17 cellular contexts compared by ENCODE assay signal in the genomic region with DNA sequence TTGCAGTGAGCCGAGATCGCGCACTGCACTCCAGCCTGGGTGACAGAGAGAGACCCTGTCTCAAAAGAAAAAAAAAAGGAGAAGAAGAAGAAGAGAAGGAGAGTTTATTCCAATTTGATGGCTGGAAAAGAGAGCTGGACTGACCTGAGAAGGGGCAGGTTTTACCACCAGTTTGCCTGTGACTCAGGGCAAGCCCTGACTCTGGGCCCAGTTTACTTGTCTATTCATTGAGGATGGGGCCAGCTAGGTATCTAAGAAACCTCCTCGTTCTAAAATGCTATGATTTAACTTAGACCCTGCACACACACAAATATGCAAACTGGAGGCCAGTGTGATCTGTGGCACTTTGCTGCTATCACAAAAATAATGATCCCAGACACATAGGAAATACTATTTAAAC.
DNase-seq lines count a peak whose midpoint lies in the region; ATAC-seq and TF ChIP-seq lines count a peak whose summit lies in the region.
"Had no signal": no experiment of that assay in that cellular context is flagged by ENCODE, and none has a peak within 500 bp of the region (broad histone marks: within the 10 kb centered on the region; RNA-seq: fewer than 3 reads in every experiment).

No MANE protein-coding gene starts in this region.

- no peaks in the 10 kb centered on the region for H3K27me3 Mint-ChIP-seq in T-helper 2 cell treated with Interferon-gamma antibody and Interleukin-4, amounts not matched to agents 5 μg/mL and 100 μg/mL, for 36 hours (ENCODE audit: low read depth)
- H3K27me3 Mint-ChIP-seq in stimulated activated naive CD8-positive, alpha-beta T cell treated with anti-CD3 and anti-CD28 coated beads, Interleukin-15, Interleukin-2, amounts not matched to agents 100 ng/mL and 50 ng/mL, for 24 hours: no peaks in the 10 kb centered on the region
- H3K27me3 Mint-ChIP-seq in stimulated activated naive CD8-positive, alpha-beta T cell treated with anti-CD3 and anti-CD28 coated beads, Interleukin-15, amount 100 ng/mL, for 72 hours: no peaks in the 10 kb centered on the region
- no peaks in the 10 kb centered on the region for H3K27me3 Mint-ChIP-seq in naive B cell

- H3K27ac ChIP-seq in tibial artery: peak overlapping the region; percentile 29 to 80
- H3K27ac ChIP-seq: 22Rv1; BLaER1 treated with 17β-estradiol and CSF1 and Interleukin-3, amounts not matched to agents 10 nM and 100 nM; Peyer's patch had no signal

- TF ChIP-seq CTCF in tibial artery (IDR thresholded peaks at IDR 0.05): no peak

- no peak for DNase-seq in T-helper 2 cell treated with Interferon-gamma antibody and Interleukin-4, amounts not matched to agents 5 μg/mL and 100 μg/mL, for 36 hours (ENCODE audit: low spot score)
- DNase-seq in T-helper 2 cell (no peak), naive B cell (no peak), tibial artery (no peak), NCI-H2171 (lab: John Stamatoyannopoulos, UW) (no peak)
- no peak for DNase-seq in stimulated activated naive CD8-positive, alpha-beta T cell treated with anti-CD3 and anti-CD28 coated beads, Interleukin-15, amount 100 ng/mL, for 72 hours
- DNase-seq: COR-L47, DMS153, H7, NCI-H1417, NCI-H2029, NCI-H510A, Peyer's patch had no signal

- H3K4me3 ChIP-seq in tibial artery: no peak overlapping the region
- H3K4me3 ChIP-seq: BLaER1 treated with 17β-estradiol and CSF1 and Interleukin-3, amounts not matched to agents 10 nM and 100 nM; Peyer's patch had no signal

- peaks cover 0 to 69% (median 10%) of the 10 kb centered on the region in 4 donors for H3K4me1 ChIP-seq in tibial artery
- H3K4me1 ChIP-seq: Peyer's patch had no signal

- peak overlapping the region; percentile 26 for H3K27ac Mint-ChIP-seq in T-helper 2 cell treated with Interferon-gamma antibody and Interleukin-4, amounts not matched to agents 5 μg/mL and 100 μg/mL, for 36 hours
- peak overlapping the region; percentile 82 for H3K27ac Mint-ChIP-seq in stimulated activated naive CD8-positive, alpha-beta T cell treated with anti-CD3 and anti-CD28 coated beads, Interleukin-15, Interleukin-2, amounts not matched to agents 100 ng/mL and 50 ng/mL, for 24 hours
- peak overlapping the region in 1 of 2 donors; percentile 87 for H3K27ac Mint-ChIP-seq in stimulated activated naive CD8-positive, alpha-beta T cell treated with anti-CD3 and anti-CD28 coated beads, Interleukin-15, amount 100 ng/mL, for 72 hours
- peak overlapping the region in 4 of 6 donors; percentile 54 to 83 (median 64) for H3K27ac Mint-ChIP-seq in naive B cell

- H3K9me3 Mint-ChIP-seq in T-helper 2 cell treated with Interferon-gamma antibody and Interleukin-4, amounts not matched to agents 5 μg/mL and 100 μg/mL, for 36 hours: no peaks in the 10 kb centered on the region
- peaks cover 5% of the 10 kb centered on the region for H3K9me3 Mint-ChIP-seq in stimulated activated naive CD8-positive, alpha-beta T cell treated with anti-CD3 and anti-CD28 coated beads, Interleukin-15, Interleukin-2, amounts not matched to agents 100 ng/mL and 50 ng/mL, for 24 hours
- H3K9me3 Mint-ChIP-seq in stimulated activated naive CD8-positive, alpha-beta T cell treated with anti-CD3 and anti-CD28 coated beads, Interleukin-15, amount 100 ng/mL, for 72 hours: peaks cover 4 to 7% of the 10 kb centered on the region in 2 donors
- H3K9me3 Mint-ChIP-seq in naive B cell: peaks cover 0 to 2% (median 0%) of the 10 kb centered on the region in 7 donors

- no peaks in the 10 kb centered on the region for H3K36me3 ChIP-seq in tibial artery

- no peaks in the 10 kb centered on the region for H3K9me3 ChIP-seq in tibial artery
- H3K9me3 ChIP-seq: Peyer's patch had no signal

- peaks cover 6% of the 10 kb centered on the region for H3K4me1 Mint-ChIP-seq in T-helper 2 cell treated with Interferon-gamma antibody and Interleukin-4, amounts not matched to agents 5 μg/mL and 100 μg/mL, for 36 hours (ENCODE audit: low read depth)
- H3K4me1 Mint-ChIP-seq in stimulated activated naive CD8-positive, alpha-beta T cell treated with anti-CD3 and anti-CD28 coated beads, Interleukin-15, Interleukin-2, amounts not matched to agents 100 ng/mL and 50 ng/mL, for 24 hours (ENCODE audit: low read depth): peaks cover 63% of the 10 kb centered on the region
- H3K4me1 Mint-ChIP-seq in stimulated activated naive CD8-positive, alpha-beta T cell treated with anti-CD3 and anti-CD28 coated beads, Interleukin-15, amount 100 ng/mL, for 72 hours: peaks cover 66% of the 10 kb centered on the region
- peaks cover 44 to 75% (median 52%) of the 10 kb centered on the region in 3 donors for H3K4me1 Mint-ChIP-seq in naive B cell

- no peak for ATAC-seq in stimulated activated naive CD8-positive, alpha-beta T cell treated with anti-CD3 and anti-CD28 coated beads, Interleukin-15, amount 100 ng/mL, for 72 hours
- ATAC-seq in naive B cell (ENCODE audit: low read depth in 2 of 2) (no peak), HG02763 (IDR thresholded peaks at IDR 0.05; ENCODE audit: unreplicated experiment) (no peak)

- intact Hi-C loops in tibial artery (cut with DNase I; ENCODE audit: low total_unique reads): no loop called here

- H3K4me3 Mint-ChIP-seq in T-helper 2 cell treated with Interferon-gamma antibody and Interleukin-4, amounts not matched to agents 5 μg/mL and 100 μg/mL, for 36 hours: no peak overlapping the region
- no peak overlapping the region for H3K4me3 Mint-ChIP-seq in stimulated activated naive CD8-positive, alpha-beta T cell treated with anti-CD3 and anti-CD28 coated beads, Interleukin-15, Interleukin-2, amounts not matched to agents 100 ng/mL and 50 ng/mL, for 24 hours
- H3K4me3 Mint-ChIP-seq in stimulated activated naive CD8-positive, alpha-beta T cell treated with anti-CD3 and anti-CD28 coated beads, Interleukin-15, amount 100 ng/mL, for 72 hours: no peak overlapping the region
- peak overlapping the region in 1 of 8 donors; percentile 30 for H3K4me3 Mint-ChIP-seq in naive B cell

- H3K36me3 Mint-ChIP-seq in T-helper 2 cell treated with Interferon-gamma antibody and Interleukin-4, amounts not matched to agents 5 μg/mL and 100 μg/mL, for 36 hours (ENCODE audit: low read depth): peaks cover 20% of the 10 kb centered on the region
- H3K36me3 Mint-ChIP-seq in stimulated activated naive CD8-positive, alpha-beta T cell treated with anti-CD3 and anti-CD28 coated beads, Interleukin-15, Interleukin-2, amounts not matched to agents 100 ng/mL and 50 ng/mL, for 24 hours (ENCODE audit: low read depth): peaks cover 57% of the 10 kb centered on the region
- peaks cover 0 to 15% of the 10 kb centered on the region in 2 donors for H3K36me3 Mint-ChIP-seq in naive B cell

- H3K27me3 ChIP-seq in tibial artery: no peaks in the 10 kb centered on the region
- H3K27me3 ChIP-seq: BLaER1 treated with 17β-estradiol and CSF1 and Interleukin-3, amounts not matched to agents 10 nM and 100 nM; Peyer's patch had no signal
